Comparison of ENCODE assay signal across 13 cellular contexts in the genomic region with DNA sequence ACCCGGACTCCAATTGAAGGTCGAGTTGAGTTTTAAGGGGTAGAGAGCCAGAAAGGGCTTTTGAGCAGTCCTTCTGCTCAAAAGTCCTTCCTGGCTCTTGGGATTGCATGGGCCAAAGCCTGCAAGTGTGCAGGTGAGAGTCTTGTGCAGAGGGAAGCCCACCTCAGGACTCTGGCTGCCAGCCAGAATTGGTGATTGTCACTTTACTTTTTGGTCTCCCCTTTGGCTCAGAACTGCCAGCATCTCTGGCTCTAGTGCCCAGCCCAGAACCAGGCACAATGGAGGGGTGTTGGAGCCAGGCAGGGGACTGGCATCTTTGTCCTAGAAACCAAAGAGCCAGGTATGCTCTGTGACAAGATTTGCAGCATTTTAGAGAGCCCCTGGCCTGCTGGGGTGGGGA. TPM values are rescaled to one million over a fixed set of nuclear protein-coding genes. Genes with fewer than 3 reads are reported as not detected.
DNase-seq lines count a peak whose midpoint lies in the region; ATAC-seq and TF ChIP-seq lines count a peak whose summit lies in the region.
"Had no signal": no experiment of that assay in that cellular context is flagged by ENCODE, and none has a peak within 500 bp of the region (broad histone marks: within the 10 kb centered on the region; RNA-seq: fewer than 3 reads in every experiment).

No MANE protein-coding gene starts in this region.

- no peak overlapping the region for H3K23ac ChIP-seq in mesendoderm (ENCODE audit: low read length)

- H2BK15ac ChIP-seq in mesendoderm (replicated peaks; ENCODE audit: low read depth): no peak overlapping the region

- ATAC-seq in left ventricle myocardium superior: no peak
- ATAC-seq in heart right ventricle: no peak
- no peak for ATAC-seq in HG03196 (IDR thresholded peaks at IDR 0.05; ENCODE audit: unreplicated experiment)
- ATAC-seq in GM19324 (IDR thresholded peaks at IDR 0.05; ENCODE audit: low FRiP score, unreplicated experiment): no peak

- TF ChIP-seq CTCF in heart right ventricle (IDR thresholded peaks at IDR 0.05) (no peak), adrenal gland (IDR thresholded peaks at IDR 0.05) (no peak)

- H3K4ac ChIP-seq in mesendoderm (ENCODE audit: low read depth, low read length): peak overlapping the region; percentile 5

- no peak overlapping the region for H3K4me2 ChIP-seq in mesendoderm (ENCODE audit: low read length)

- H3K27ac ChIP-seq in heart right ventricle: no peak overlapping the region
- H3K27ac ChIP-seq in adrenal gland: peak overlapping the region in 1 of 5 donors; percentile 86
- peak overlapping the region; percentile 85 for H3K27ac ChIP-seq in mesendoderm (ENCODE audit: low read depth, low read length)
- H3K27ac ChIP-seq: brain microvascular endothelial cell had no signal

- H2BK120ac ChIP-seq in mesendoderm (ENCODE audit: low read depth, low read length): no peak overlapping the region

- no peaks in the 10 kb centered on the region for H3K79me2 ChIP-seq in mesendoderm (ENCODE audit: control insufficient read depth, insufficient read depth, low read length)

- no peak overlapping the region for H4K5ac ChIP-seq in mesendoderm (ENCODE audit: low read length)

- H3K56ac ChIP-seq in mesendoderm (ENCODE audit: low read length): peak overlapping the region; percentile 17

- WGBS in heart right ventricle, 2 donors: 30 to 35% methylated on average over 2 of the region's 2 CpGs
- 25 to 46% (median 41%) methylated on average over 2 of the region's 2 CpGs for WGBS in adrenal gland, 4 donors
- no CpG with 5 or more reads among the region's 2 CpGs for WGBS in mesendoderm (ENCODE audit: extremely low coverage, insufficient coverage, low lambda C conversion rate)

- no peaks in the 10 kb centered on the region for H3K9me3 ChIP-seq in heart right ventricle
- no peaks in the 10 kb centered on the region for H3K9me3 ChIP-seq in adrenal gland (replicated peaks in 1 of 3)

- H3K4me3 ChIP-seq in heart right ventricle (no peak overlapping the region), adrenal gland (no peak overlapping the region), mesendoderm (ENCODE audit: low read length) (no peak overlapping the region)
- H3K4me3 ChIP-seq: K562 had no signal

- no peak overlapping the region for H2AK5ac ChIP-seq in mesendoderm (ENCODE audit: low read length)

- H3K36me3 ChIP-seq in heart right ventricle (no peaks in the 10 kb centered on the region), adrenal gland (replicated peaks in 1 of 2) (no peaks in the 10 kb centered on the region), mesendoderm (ENCODE audit: control insufficient read depth, insufficient read depth, low read length) (no peaks in the 10 kb centered on the region)
- H3K36me3 ChIP-seq: brain microvascular endothelial cell had no signal

- peak; percentile 9 for DNase-seq in left ventricle myocardium superior
- no peak for DNase-seq in heart right ventricle
- DNase-seq in adrenal gland: peak in 5 of 7 donors; percentile 5 to 52 (median 16)
- no peak for DNase-seq in mesendoderm
- DNase-seq in NCI-H1092 (lab: John Stamatoyannopoulos, UW): no peak
- DNase-seq: activated T-cell treated with anti-CD3 and anti-CD28 coated beads for 4 hours, cortex of kidney, NCI-H1694 treated with DMSO at 0.1 percent for 48 hours, T1000 had no signal

- H3K27me3 ChIP-seq in heart right ventricle (peaks cover 0 to 20% (median 0%) of the 10 kb centered on the region in 7 donors), adrenal gland (no peaks in the 10 kb centered on the region), mesendoderm (ENCODE audit: insufficient read depth, low read length, poor library complexity) (no peaks in the 10 kb centered on the region)

- H2BK5ac ChIP-seq in mesendoderm (ENCODE audit: low read length): peak overlapping the region; percentile 26

- peaks cover 0 to 36% (median 17%) of the 10 kb centered on the region in 9 donors for H3K4me1 ChIP-seq in heart right ventricle
- H3K4me1 ChIP-seq in adrenal gland (replicated peaks in 1 of 2): peaks cover 28 to 69% of the 10 kb centered on the region in 2 donors
- H3K4me1 ChIP-seq in mesendoderm (ENCODE audit: control insufficient read depth, low read depth, low read length): peaks cover 49% of the 10 kb centered on the region

- no peak overlapping the region for H3K18ac ChIP-seq in mesendoderm (ENCODE audit: low read length)

- intact Hi-C loops in left ventricle myocardium superior (cut with micrococcal nuclease): no loop called here
- intact Hi-C loops in heart right ventricle (cut with DNase I): loop anchor here in 1 of 10 donors (5.0 kb wide), 1 partner anchor 1410 kb away; no protein-coding TSS in a partner anchor
- intact Hi-C loops in adrenal gland (cut with DNase I): no loop called here

- H3K9ac ChIP-seq in mesendoderm (ENCODE audit: low read length): peak overlapping the region; percentile 35

- peaks cover 6% of the 10 kb centered on the region for H3K79me1 ChIP-seq in mesendoderm (ENCODE audit: low read length)

- H4K8ac ChIP-seq in mesendoderm (ENCODE audit: low read depth, low read length): no peak overlapping the region

- TF ChIP-seq POLR2A in adrenal gland (IDR thresholded peaks at IDR 0.05): no peak

RNA-seq across cellular contexts. Expression of a gene that starts 23.5 kb away (rescaled TPM):
- total RNA-seq in left ventricle myocardium superior (25.7 TPM), heart right ventricle (10 to 100 TPM in 5 of 10 donors, 1 to 10 TPM in 5; 3.4 to 26.0 (median 8.6) TPM), adrenal gland (10 to 100 TPM; 15.2 to 57.8 (median 27.1) TPM)
- polyA plus RNA-seq in heart right ventricle (1 to 10 TPM; 2.7 to 6.2 TPM), adrenal gland (10 to 100 TPM in 2 of 3 donors, 1 to 10 TPM in 1; 9.2 to 36.7 (median 11.7) TPM)
- polyA plus RNA-seq in mesendoderm (2013, experiment 1 of 2): 5.4 TPM
- 4.8 TPM for polyA plus RNA-seq in mesendoderm (2013, experiment 2 of 2)

Comparison
In these comparisons a context has a peak if more than half of its experiments do, and no peak if none do; other contexts are left out.
1. DNase-seq: peak in left ventricle myocardium superior (single experiment) and adrenal gland (5 of 7); none in heart right ventricle (0 of 2), mesendoderm (single experiment) and NCI-H1092 (single experiment).